ENCODE assay signal across 1 cellular context in the genomic region with DNA sequence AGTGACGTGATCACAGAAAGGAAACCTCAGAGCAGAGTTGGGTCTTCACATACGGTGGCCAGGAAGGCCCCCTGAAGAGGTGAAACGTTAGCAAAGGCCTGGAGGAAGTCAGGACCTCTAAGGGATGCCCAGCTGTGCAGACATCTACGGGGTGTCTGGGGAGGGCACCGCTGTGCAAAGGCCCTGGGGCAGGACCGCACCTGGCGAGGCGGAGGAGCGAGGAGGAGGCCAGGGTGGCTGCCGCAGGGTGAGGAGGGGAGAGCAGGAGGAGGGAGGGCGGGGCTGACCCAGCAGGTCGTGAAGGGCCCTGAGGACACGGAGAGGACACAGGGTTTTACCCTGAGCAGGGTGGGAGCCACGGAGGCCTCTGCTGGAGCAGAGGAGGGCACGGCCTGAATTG.
A peak's percentile ranks its signal among the peaks of the same experiment; 100 is the strongest.
TF ChIP-seq lines count a peak whose summit lies in the region.

No MANE protein-coding gene starts in this region.

TF ChIP-seq in H1, 55 proteins besides CTCF, POLR2A, EP300 and RAD21:
- TF ChIP-seq KDM1A (IDR thresholded peaks at IDR 0.05; ENCODE audit: borderline replicate concordance, low read length) (peak; percentile 79), CREB1 (IDR thresholded peaks at IDR 0.05) (no peak), RBBP5 (IDR thresholded peaks at IDR 0.05; ENCODE audit: borderline replicate concordance, low read depth, low read length) (no peak)
TF ChIP-seq in H1: peak in this region for 1.
